In genomic region chr6:89475634-89476033, GRCh38 we compare ENCODE assay signal across 9 cellular contexts. TPM values are rescaled to one million over a fixed set of nuclear protein-coding genes. Genes with fewer than 3 reads are reported as not detected.
DNase-seq lines count a peak whose midpoint lies in the region; ATAC-seq, FAIRE-seq and TF ChIP-seq lines count a peak whose summit lies in the region.
"Had no signal": no experiment of that assay in that cellular context is flagged by ENCODE, and none has a peak within 500 bp of the region (broad histone marks: within the 10 kb centered on the region; RNA-seq: fewer than 3 reads in every experiment).

No MANE protein-coding gene starts in this region.

- H3K4me3 Mint-ChIP-seq in HFFc6 (peak overlapping the region; percentile 31; the same call in 1 of the 2 replicates), T-helper 17 cell (no peak overlapping the region)

- no peaks in the 10 kb centered on the region for H3K9me3 ChIP-seq in T-helper 17 cell (ENCODE audit: control insufficient read depth, low read length, poor library complexity, severe bottlenecking)
- H3K9me3 ChIP-seq: colonic mucosa had no signal

- no peak for TF ChIP-seq CTCF in HFFc6 (IDR thresholded peaks at IDR 0.05)

- H3K27ac Mint-ChIP-seq in HFFc6 (no peak overlapping the region), T-helper 17 cell (no peak overlapping the region)

- no peaks in the 10 kb centered on the region for H3K9me3 Mint-ChIP-seq in HFFc6

- H3K27me3 Mint-ChIP-seq in HFFc6 (ENCODE audit: insufficient read depth), result peaks cover 3% of the 10 kb centered on the region
- no peaks in the 10 kb centered on the region for H3K27me3 Mint-ChIP-seq in T-helper 17 cell

- FAIRE-seq in islet of Langerhans (lab: Jason Lieb, UNC), result peak; percentile 87

- DNase-seq in EL (peak; percentile 23), HFFc6 (no peak), T-helper 17 cell (no peak), NCI-H187 treated with DMSO at 0.1 percent for 48 hours (lab: John Stamatoyannopoulos, UW) (no peak)
- no peak for DNase-seq in activated CD8-positive, alpha-beta memory T cell treated with anti-CD3 and anti-CD28 coated beads, Interleukin-2, amount 50 U/mL, for 4 hours
- DNase-seq: colonic mucosa had no signal

- H3K4me1 Mint-ChIP-seq in HFFc6 (ENCODE audit: low read depth) (peaks cover 7% of the 10 kb centered on the region; the same call in 1 of the 2 replicates), T-helper 17 cell (peaks cover 9% of the 10 kb centered on the region)

- ATAC-seq in T-helper 17 cell, result peak; percentile 69
- no peak for ATAC-seq in GM19397 (IDR thresholded peaks at IDR 0.05; ENCODE audit: unreplicated experiment)
- ATAC-seq in GM18909 (IDR thresholded peaks at IDR 0.05; ENCODE audit: poor library complexity, unreplicated experiment), result no peak

- no peaks in the 10 kb centered on the region for H3K36me3 Mint-ChIP-seq in HFFc6 (ENCODE audit: low read depth)
- no peaks in the 10 kb centered on the region for H3K36me3 Mint-ChIP-seq in T-helper 17 cell (ENCODE audit: low read depth)

RNA-seq across cellular contexts. Expression of gene ANKRD6, which starts 42.7 kb away (rescaled TPM):
- total RNA-seq in HFFc6 (2021; fragmentation: NEBNext Ultra II Directional; extraction: Animal tissue kit (Norgen Biotek cat#: 25700)), result not detected
- total RNA-seq in T-helper 17 cell, result 1 to 10 TPM; 3.8 to 7.9 TPM

Comparison
In these comparisons a context has a peak if more than half of its experiments do, and no peak if none do; other contexts are left out.
1. RNA of gene ANKRD6, which starts 42.7 kb away (total RNA-seq): 3.8 to 7.9 TPM in T-helper 17 cell; not detected in HFFc6; every median in the first group is over 4 times any median in the second.